In the genomic region with DNA sequence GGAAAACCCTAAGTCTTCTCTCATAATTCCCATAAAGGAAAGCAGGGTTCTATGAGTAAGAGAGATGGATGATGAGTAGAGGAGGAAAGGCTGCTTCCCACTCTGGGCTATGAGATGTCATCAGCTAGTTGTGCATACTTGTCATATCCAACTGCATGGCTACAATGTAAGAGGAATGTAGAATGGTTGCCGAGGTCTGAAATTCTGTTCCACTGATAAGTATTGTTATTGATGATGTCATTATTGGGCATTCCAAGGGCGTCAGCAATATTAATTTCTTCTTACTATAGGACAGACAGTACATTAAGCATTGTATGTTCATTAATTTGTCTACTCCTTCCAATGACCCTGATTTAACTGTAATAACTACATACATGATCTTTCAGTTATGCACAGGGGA, we compare ENCODE assay signal across 8 cellular contexts.
"Had no signal": no experiment of that assay in that cellular context is flagged by ENCODE, and none has a peak within 500 bp of the region (broad histone marks: within the 10 kb centered on the region; RNA-seq: fewer than 3 reads in every experiment).

No MANE protein-coding gene starts in this region.

- H2AFZ ChIP-seq: GM23338 had no signal

- H3K4me3 ChIP-seq: GM23338, K562 had no signal

- H3K4me1 Mint-ChIP-seq: GM23338, H9 had no signal

- ATAC-seq: GM23338, K562 had no signal

- H3K4me2 ChIP-seq: GM23338 had no signal

- H3K27ac Mint-ChIP-seq: GM23338, H9, HFFc6 had no signal

- H3K27ac ChIP-seq: HL-60 had no signal

- DNase-seq: H9, HCEC 1CT, HFFc6, IMR-90, KG1 had no signal

- H3K4me3 Mint-ChIP-seq: GM23338, H9, HFFc6 had no signal
